ENCODE assay signal across 1 cellular context in the genomic region with DNA sequence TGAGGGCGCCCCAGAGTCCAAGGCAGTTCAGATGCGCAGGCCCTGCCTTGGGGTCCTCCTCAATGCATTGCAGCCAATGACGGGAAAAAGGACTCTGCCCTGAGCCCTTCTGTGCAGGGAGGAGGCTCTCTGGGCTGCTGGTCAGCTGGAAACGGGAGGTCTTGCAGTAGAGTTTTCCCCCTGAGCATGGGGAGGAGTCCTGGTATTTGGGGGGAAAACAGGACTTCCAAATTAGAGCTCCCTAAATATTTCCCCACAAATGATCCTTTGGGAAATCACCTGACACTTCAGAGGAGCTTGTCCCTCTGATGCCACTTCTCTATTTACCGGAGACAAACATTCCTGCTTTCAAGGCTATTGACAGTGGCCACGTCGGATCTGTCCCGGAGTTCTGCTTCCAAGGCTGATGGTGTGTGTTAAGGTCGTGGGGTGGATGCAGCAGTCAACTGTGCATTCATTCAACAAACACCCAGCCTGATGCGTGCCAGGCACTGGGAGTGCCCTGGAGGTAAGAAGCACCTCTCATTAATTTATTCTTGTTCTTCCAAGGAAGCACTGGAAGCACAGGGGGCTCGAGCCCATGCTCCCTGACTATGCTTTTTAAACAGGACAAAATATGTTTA.
A peak's percentile ranks its signal among the peaks of the same experiment; 100 is the strongest.
TF ChIP-seq lines count a peak whose summit lies in the region.

No MANE protein-coding gene starts in this region.

TF ChIP-seq in HepG2, 621 proteins besides CTCF, POLR2A, EP300 and RAD21 (continued from another document and continues in another):
- TF ChIP-seq TBP (CRISPR knock-in tag; IDR thresholded peaks at IDR 0.05) (no peak), ZNF619 (CRISPR knock-in tag; IDR thresholded peaks at IDR 0.05) (peak; percentile 61; the same call in 1 of the 2 replicates), ZNF333 (CRISPR knock-in tag; IDR thresholded peaks at IDR 0.05; ENCODE audit: borderline replicate concordance) (peak; percentile 35; the same call in 1 of the 2 replicates), ZSCAN9 (CRISPR knock-in tag; IDR thresholded peaks at IDR 0.05; ENCODE audit: borderline replicate concordance) (peak; percentile 74; the same call in 1 of the 2 replicates), RFX5 (IDR thresholded peaks at IDR 0.05; ENCODE audit: low read depth, low read length) (0 out of 2 replicates have a peak, but pooled peaks have one; percentile 18), FOXM1 (CRISPR knock-in tag; IDR thresholded peaks at IDR 0.05) (no peak), MEIS2 (CRISPR knock-in tag; IDR thresholded peaks at IDR 0.05) (peak; percentile 98), ZNF354B (CRISPR knock-in tag; IDR thresholded peaks at IDR 0.05) (no peak), GLI4 (CRISPR knock-in tag; IDR thresholded peaks at IDR 0.05; ENCODE audit: borderline replicate concordance) (no peak), GTF2F1 (IDR thresholded peaks at IDR 0.05; ENCODE audit: low read length) (no peak), NFE2L2 (IDR thresholded peaks at IDR 0.05; ENCODE audit: low read length) (no peak), KLF15 (CRISPR knock-in tag; IDR thresholded peaks at IDR 0.05; ENCODE audit: borderline replicate concordance) (0 out of 2 replicates have a peak, but pooled peaks have one; percentile 57), HIVEP1 (CRISPR knock-in tag; IDR thresholded peaks at IDR 0.05) (peak; percentile 65), XBP1 (CRISPR knock-in tag; IDR thresholded peaks at IDR 0.05) (0 out of 2 replicates have a peak, but pooled peaks have one; percentile 54), HOXA7 (CRISPR knock-in tag; IDR thresholded peaks at IDR 0.05) (no peak), ZNF224 (CRISPR knock-in tag; IDR thresholded peaks at IDR 0.05) (peak; percentile 33; the same call in 1 of the 2 replicates), GABPA (IDR thresholded peaks at IDR 0.05; ENCODE audit: low read depth, low read length) (no peak), GABPA (CRISPR knock-in tag; IDR thresholded peaks at IDR 0.05; ENCODE audit: low read depth) (0 out of 2 replicates have a peak, but pooled peaks have one; percentile 20), SP2 (CRISPR knock-in tag; IDR thresholded peaks at IDR 0.05) (no peak), HDAC1 (CRISPR knock-in tag; IDR thresholded peaks at IDR 0.05) (peak; percentile 91), ZKSCAN5 (CRISPR knock-in tag; IDR thresholded peaks at IDR 0.05) (no peak), ARNT (IDR thresholded peaks at IDR 0.05) (no peak), SUZ12 (IDR thresholded peaks at IDR 0.05; ENCODE audit: low read depth, low read length) (no peak), U2AF2 (IDR thresholded peaks at IDR 0.05; ENCODE audit: low read depth, low read length) (no peak), MZF1 (CRISPR knock-in tag; IDR thresholded peaks at IDR 0.05; ENCODE audit: borderline replicate concordance) (no peak), TGIF2 (CRISPR knock-in tag; IDR thresholded peaks at IDR 0.05) (peak; percentile 92), ZNF75D (CRISPR knock-in tag; IDR thresholded peaks at IDR 0.05; ENCODE audit: borderline replicate concordance) (no peak), NFKB2 (CRISPR knock-in tag; IDR thresholded peaks at IDR 0.05; ENCODE audit: borderline replicate concordance) (peak; percentile 40), ZBTB7A (CRISPR knock-in tag; IDR thresholded peaks at IDR 0.05) (no peak), ZNF335 (CRISPR knock-in tag; IDR thresholded peaks at IDR 0.05) (peak; percentile 75; the same call in 1 of the 2 replicates), ZBTB42 (CRISPR knock-in tag; IDR thresholded peaks at IDR 0.05) (peak; percentile 62; the same call in 1 of the 2 replicates), NFE2L1 (CRISPR knock-in tag; IDR thresholded peaks at IDR 0.05; ENCODE audit: borderline replicate concordance) (no peak), ZNF235 (CRISPR knock-in tag; IDR thresholded peaks at IDR 0.05; ENCODE audit: borderline replicate concordance) (no peak), PHF20 (CRISPR knock-in tag; IDR thresholded peaks at IDR 0.05) (no peak), DNMT1 (CRISPR knock-in tag; IDR thresholded peaks at IDR 0.05) (no peak), POLR2G (IDR thresholded peaks at IDR 0.05; ENCODE audit: low read depth, low read length) (0 out of 2 replicates have a peak, but pooled peaks have one; percentile 49), DPF2 (CRISPR knock-in tag; IDR thresholded peaks at IDR 0.05; ENCODE audit: borderline replicate concordance, low read depth) (peak; percentile 96), MXD4 (CRISPR knock-in tag; IDR thresholded peaks at IDR 0.05) (peak; percentile 67), ZNF451 (CRISPR knock-in tag; IDR thresholded peaks at IDR 0.05) (no peak), MATR3 (CRISPR knock-in tag; IDR thresholded peaks at IDR 0.05) (no peak), ZNF564 (CRISPR knock-in tag; IDR thresholded peaks at IDR 0.05) (peak; percentile 68; the same call in 1 of the 2 replicates), TAF1 (CRISPR knock-in tag; IDR thresholded peaks at IDR 0.05) (no peak)
- TF ChIP-seq, protein P1, sequence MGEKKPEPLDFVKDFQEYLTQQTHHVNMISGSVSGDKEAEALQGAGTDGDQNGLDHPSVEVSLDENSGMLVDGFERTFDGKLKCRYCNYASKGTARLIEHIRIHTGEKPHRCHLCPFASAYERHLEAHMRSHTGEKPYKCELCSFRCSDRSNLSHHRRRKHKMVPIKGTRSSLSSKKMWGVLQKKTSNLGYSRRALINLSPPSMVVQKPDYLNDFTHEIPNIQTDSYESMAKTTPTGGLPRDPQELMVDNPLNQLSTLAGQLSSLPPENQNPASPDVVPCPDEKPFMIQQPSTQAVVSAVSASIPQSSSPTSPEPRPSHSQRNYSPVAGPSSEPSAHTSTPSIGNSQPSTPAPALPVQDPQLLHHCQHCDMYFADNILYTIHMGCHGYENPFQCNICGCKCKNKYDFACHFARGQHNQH (CRISPR knock-in tag; IDR thresholded peaks at IDR 0.05): peak; percentile 97
- TF ChIP-seq, protein P2, sequence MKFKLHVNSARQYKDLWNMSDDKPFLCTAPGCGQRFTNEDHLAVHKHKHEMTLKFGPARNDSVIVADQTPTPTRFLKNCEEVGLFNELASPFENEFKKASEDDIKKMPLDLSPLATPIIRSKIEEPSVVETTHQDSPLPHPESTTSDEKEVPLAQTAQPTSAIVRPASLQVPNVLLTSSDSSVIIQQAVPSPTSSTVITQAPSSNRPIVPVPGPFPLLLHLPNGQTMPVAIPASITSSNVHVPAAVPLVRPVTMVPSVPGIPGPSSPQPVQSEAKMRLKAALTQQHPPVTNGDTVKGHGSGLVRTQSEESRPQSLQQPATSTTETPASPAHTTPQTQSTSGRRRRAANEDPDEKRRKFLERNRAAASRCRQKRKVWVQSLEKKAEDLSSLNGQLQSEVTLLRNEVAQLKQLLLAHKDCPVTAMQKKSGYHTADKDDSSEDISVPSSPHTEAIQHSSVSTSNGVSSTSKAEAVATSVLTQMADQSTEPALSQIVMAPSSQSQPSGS (CRISPR knock-in tag; IDR thresholded peaks at IDR 0.05): peak; percentile 92
- TF ChIP-seq, protein P3, sequence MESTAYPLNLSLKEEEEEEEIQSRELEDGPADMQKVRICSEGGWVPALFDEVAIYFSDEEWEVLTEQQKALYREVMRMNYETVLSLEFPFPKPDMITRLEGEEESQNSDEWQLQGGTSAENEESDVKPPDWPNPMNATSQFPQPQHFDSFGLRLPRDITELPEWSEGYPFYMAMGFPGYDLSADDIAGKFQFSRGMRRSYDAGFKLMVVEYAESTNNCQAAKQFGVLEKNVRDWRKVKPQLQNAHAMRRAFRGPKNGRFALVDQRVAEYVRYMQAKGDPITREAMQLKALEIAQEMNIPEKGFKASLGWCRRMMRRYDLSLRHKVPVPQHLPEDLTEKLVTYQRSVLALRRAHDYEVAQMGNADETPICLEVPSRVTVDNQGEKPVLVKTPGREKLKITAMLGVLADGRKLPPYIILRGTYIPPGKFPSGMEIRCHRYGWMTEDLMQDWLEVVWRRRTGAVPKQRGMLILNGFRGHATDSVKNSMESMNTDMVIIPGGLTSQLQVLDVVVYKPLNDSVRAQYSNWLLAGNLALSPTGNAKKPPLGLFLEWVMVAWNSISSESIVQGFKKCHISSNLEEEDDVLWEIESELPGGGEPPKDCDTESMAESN (CRISPR knock-in tag; conservative IDR thresholded peaks at IDR 0.05): peak; percentile 67
- TF ChIP-seq, protein P4, sequence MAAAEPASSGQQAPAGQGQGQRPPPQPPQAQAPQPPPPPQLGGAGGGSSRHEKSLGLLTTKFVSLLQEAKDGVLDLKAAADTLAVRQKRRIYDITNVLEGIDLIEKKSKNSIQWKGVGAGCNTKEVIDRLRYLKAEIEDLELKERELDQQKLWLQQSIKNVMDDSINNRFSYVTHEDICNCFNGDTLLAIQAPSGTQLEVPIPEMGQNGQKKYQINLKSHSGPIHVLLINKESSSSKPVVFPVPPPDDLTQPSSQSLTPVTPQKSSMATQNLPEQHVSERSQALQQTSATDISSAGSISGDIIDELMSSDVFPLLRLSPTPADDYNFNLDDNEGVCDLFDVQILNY (CRISPR knock-in tag; conservative IDR thresholded peaks at IDR 0.05): no peak
- TF ChIP-seq, protein P5, sequence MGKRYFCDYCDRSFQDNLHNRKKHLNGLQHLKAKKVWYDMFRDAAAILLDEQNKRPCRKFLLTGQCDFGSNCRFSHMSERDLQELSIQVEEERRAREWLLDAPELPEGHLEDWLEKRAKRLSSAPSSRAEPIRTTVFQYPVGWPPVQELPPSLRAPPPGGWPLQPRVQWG (CRISPR knock-in tag; IDR thresholded peaks at IDR 0.05; ENCODE audit: borderline replicate concordance, low read depth): no peak
- TF ChIP-seq, protein P6, sequence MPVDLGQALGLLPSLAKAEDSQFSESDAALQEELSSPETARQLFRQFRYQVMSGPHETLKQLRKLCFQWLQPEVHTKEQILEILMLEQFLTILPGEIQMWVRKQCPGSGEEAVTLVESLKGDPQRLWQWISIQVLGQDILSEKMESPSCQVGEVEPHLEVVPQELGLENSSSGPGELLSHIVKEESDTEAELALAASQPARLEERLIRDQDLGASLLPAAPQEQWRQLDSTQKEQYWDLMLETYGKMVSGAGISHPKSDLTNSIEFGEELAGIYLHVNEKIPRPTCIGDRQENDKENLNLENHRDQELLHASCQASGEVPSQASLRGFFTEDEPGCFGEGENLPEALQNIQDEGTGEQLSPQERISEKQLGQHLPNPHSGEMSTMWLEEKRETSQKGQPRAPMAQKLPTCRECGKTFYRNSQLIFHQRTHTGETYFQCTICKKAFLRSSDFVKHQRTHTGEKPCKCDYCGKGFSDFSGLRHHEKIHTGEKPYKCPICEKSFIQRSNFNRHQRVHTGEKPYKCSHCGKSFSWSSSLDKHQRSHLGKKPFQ (CRISPR knock-in tag; IDR thresholded peaks at IDR 0.05; ENCODE audit: insufficient replicate concordance): no peak
- TF ChIP-seq, protein P7, sequence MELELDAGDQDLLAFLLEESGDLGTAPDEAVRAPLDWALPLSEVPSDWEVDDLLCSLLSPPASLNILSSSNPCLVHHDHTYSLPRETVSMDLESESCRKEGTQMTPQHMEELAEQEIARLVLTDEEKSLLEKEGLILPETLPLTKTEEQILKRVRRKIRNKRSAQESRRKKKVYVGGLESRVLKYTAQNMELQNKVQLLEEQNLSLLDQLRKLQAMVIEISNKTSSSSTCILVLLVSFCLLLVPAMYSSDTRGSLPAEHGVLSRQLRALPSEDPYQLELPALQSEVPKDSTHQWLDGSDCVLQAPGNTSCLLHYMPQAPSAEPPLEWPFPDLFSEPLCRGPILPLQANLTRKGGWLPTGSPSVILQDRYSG (CRISPR knock-in tag; IDR thresholded peaks at IDR 0.05): no peak
- TF ChIP-seq, protein P8, sequence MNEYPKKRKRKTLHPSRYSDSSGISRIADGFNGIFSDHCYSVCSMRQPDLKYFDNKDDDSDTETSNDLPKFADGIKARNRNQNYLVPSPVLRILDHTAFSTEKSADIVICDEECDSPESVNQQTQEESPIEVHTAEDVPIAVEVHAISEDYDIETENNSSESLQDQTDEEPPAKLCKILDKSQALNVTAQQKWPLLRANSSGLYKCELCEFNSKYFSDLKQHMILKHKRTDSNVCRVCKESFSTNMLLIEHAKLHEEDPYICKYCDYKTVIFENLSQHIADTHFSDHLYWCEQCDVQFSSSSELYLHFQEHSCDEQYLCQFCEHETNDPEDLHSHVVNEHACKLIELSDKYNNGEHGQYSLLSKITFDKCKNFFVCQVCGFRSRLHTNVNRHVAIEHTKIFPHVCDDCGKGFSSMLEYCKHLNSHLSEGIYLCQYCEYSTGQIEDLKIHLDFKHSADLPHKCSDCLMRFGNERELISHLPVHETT (CRISPR knock-in tag; conservative IDR thresholded peaks at IDR 0.05): peak; percentile 65; the same call in 1 of the 2 replicates
- TF ChIP-seq, protein P9, sequence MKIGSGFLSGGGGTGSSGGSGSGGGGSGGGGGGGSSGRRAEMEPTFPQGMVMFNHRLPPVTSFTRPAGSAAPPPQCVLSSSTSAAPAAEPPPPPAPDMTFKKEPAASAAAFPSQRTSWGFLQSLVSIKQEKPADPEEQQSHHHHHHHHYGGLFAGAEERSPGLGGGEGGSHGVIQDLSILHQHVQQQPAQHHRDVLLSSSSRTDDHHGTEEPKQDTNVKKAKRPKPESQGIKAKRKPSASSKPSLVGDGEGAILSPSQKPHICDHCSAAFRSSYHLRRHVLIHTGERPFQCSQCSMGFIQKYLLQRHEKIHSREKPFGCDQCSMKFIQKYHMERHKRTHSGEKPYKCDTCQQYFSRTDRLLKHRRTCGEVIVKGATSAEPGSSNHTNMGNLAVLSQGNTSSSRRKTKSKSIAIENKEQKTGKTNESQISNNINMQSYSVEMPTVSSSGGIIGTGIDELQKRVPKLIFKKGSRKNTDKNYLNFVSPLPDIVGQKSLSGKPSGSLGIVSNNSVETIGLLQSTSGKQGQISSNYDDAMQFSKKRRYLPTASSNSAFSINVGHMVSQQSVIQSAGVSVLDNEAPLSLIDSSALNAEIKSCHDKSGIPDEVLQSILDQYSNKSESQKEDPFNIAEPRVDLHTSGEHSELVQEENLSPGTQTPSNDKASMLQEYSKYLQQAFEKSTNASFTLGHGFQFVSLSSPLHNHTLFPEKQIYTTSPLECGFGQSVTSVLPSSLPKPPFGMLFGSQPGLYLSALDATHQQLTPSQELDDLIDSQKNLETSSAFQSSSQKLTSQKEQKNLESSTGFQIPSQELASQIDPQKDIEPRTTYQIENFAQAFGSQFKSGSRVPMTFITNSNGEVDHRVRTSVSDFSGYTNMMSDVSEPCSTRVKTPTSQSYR (CRISPR knock-in tag; IDR thresholded peaks at IDR 0.05; ENCODE audit: borderline replicate concordance): peak; percentile 77
- TF ChIP-seq, protein P10, sequence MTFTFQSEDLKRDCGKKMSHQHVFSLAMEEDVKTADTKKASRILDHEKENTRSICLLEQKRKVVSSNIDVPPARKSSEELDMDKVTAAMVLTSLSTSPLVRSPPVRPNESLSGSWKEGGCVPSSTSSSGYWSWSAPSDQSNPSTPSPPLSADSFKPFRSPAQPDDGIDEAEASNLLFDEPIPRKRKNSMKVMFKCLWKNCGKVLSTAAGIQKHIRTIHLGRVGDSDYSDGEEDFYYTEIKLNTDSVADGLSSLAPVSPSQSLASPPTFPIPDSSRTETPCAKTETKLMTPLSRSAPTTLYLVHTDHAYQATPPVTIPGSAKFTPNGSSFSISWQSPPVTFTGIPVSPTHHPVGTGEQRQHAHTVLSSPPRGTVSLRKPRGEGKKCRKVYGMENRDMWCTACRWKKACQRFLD (CRISPR knock-in tag; IDR thresholded peaks at IDR 0.05; ENCODE audit: borderline replicate concordance): no peak
- TF ChIP-seq, protein P11, sequence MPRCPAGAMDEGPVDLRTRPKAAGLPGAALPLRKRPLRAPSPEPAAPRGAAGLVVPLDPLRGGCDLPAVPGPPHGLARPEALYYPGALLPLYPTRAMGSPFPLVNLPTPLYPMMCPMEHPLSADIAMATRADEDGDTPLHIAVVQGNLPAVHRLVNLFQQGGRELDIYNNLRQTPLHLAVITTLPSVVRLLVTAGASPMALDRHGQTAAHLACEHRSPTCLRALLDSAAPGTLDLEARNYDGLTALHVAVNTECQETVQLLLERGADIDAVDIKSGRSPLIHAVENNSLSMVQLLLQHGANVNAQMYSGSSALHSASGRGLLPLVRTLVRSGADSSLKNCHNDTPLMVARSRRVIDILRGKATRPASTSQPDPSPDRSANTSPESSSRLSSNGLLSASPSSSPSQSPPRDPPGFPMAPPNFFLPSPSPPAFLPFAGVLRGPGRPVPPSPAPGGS (CRISPR knock-in tag; IDR thresholded peaks at IDR 0.05): peak; percentile 38; the same call in 1 of the 2 replicates
